ENCODE assay signal across 1 cellular context in genomic region chr16:83720213-83720612, GRCh38.
TF ChIP-seq lines count a peak whose summit lies in the region.

No MANE protein-coding gene starts in this region.

TF ChIP-seq in HepG2, 621 proteins besides CTCF, POLR2A, EP300 and RAD21 (continued from another document):
- TF ChIP-seq KLF9 (CRISPR knock-in tag; IDR thresholded peaks at IDR 0.05; ENCODE audit: low read depth): no peak
- no peak for TF ChIP-seq NR2F1 (CRISPR knock-in tag; IDR thresholded peaks at IDR 0.05)
- TF ChIP-seq ZMYM2 (CRISPR knock-in tag; IDR thresholded peaks at IDR 0.05): no peak
